ENCODE assay signal across 1 cellular context in genomic region chr3:2931265-2931664, GRCh38.
TF ChIP-seq lines count a peak whose summit lies in the region.

No MANE protein-coding gene starts in this region.

TF ChIP-seq in K562, 482 proteins besides CTCF, POLR2A, EP300 and RAD21 (continued from another document):
- no peak for TF ChIP-seq CUX1 (CRISPR knock-in tag; IDR thresholded peaks at IDR 0.05)
- no peak for TF ChIP-seq CC2D1A (IDR thresholded peaks at IDR 0.05)
- TF ChIP-seq CXXC5 (CRISPR knock-in tag; IDR thresholded peaks at IDR 0.05): no peak
TF ChIP-seq in K562: peak in this region for 3.
